1 cellular context compared by ENCODE assay signal in genomic region chr9:111622626-111623025, GRCh38.
TF ChIP-seq lines count a peak whose summit lies in the region.

No MANE protein-coding gene starts in this region.

TF ChIP-seq in Ishikawa, 13 proteins besides CTCF, POLR2A, EP300 and RAD21 (continued from another document):
- TF ChIP-seq REST (IDR thresholded peaks at IDR 0.05; ENCODE audit: low read depth) (no peak), TAF1 (IDR thresholded peaks at IDR 0.05; ENCODE audit: low read depth) (no peak), NFIC (IDR thresholded peaks at IDR 0.05) (peak; percentile 61), CEBPB (IDR thresholded peaks at IDR 0.05) (peak; percentile 98)
TF ChIP-seq in Ishikawa: peak in this region for 4.
